In the genomic region with DNA sequence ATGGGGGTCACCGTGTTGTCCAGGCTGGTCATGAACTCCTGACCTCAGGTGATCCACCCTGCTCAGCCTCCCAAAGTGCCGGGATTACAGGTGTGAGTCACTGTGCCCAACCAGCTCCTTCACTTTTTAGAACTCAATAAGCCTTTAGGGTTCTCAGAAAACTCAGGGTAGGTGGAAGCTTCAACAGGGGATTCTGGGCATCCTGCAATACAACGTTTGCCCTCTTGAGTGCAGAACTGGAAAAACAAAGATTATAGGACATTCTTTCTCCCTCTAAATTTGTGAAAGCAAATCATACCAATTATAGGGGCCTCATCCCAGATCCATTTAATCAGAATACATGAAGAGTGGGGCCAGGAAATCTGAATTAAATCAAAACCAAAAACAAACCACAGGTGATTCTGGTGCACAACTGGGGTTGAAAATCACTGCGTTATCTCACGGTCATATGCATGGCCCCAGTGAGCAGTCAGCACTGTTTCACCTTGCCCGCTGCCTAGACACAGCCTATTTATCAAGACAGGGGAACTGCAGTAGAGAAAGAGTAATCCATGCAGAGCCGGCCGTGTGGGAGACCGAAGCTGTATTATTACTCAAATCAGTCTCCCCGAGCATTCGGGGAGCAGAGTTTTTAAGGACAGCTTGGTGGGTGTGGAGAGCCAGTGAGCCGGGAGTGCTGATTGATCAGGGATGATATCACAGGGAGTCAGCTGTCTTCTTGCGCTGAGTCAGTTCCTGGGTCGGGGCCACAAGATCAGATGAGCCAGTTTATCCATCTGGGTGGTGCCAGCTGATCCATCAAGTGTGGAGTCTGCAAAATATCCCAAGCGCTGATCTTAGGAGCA, we compare ENCODE assay signal across 2 cellular contexts.
A peak's percentile ranks its signal among the peaks of the same experiment; 100 is the strongest.
TF ChIP-seq lines count a peak whose summit lies in the region.

No MANE protein-coding gene starts in this region.

TF ChIP-seq in IMR-90, 13 proteins besides CTCF, POLR2A, EP300 and RAD21:
- TF ChIP-seq RCOR1 (IDR thresholded peaks at IDR 0.05; ENCODE audit: insufficient replicate concordance, low read length) (no peak), FOS (IDR thresholded peaks at IDR 0.05; ENCODE audit: low read depth, low read length) (0 out of 2 replicates have a peak, but pooled peaks have one; percentile 25), MXI1 (IDR thresholded peaks at IDR 0.05; ENCODE audit: borderline replicate concordance, low read depth, low read length) (no peak), CHD1 (IDR thresholded peaks at IDR 0.05; ENCODE audit: low read depth, low read length) (0 out of 2 replicates have a peak, but pooled peaks have one; percentile 33), CEBPB (IDR thresholded peaks at IDR 0.05; ENCODE audit: low read depth, low read length) (no peak), BHLHE40 (IDR thresholded peaks at IDR 0.05; ENCODE audit: low read depth, low read length) (no peak), NFE2L2 (IDR thresholded peaks at IDR 0.05; ENCODE audit: low read depth, low read length) (no peak), RFX5 (IDR thresholded peaks at IDR 0.05; ENCODE audit: low read depth, low read length) (no peak), MAFK (IDR thresholded peaks at IDR 0.05; ENCODE audit: low read depth, low read length) (no peak), SMC3 (IDR thresholded peaks at IDR 0.05; ENCODE audit: low read depth, low read length) (0 out of 2 replicates have a peak, but pooled peaks have one; percentile 12)
- TF ChIP-seq, protein P1, sequence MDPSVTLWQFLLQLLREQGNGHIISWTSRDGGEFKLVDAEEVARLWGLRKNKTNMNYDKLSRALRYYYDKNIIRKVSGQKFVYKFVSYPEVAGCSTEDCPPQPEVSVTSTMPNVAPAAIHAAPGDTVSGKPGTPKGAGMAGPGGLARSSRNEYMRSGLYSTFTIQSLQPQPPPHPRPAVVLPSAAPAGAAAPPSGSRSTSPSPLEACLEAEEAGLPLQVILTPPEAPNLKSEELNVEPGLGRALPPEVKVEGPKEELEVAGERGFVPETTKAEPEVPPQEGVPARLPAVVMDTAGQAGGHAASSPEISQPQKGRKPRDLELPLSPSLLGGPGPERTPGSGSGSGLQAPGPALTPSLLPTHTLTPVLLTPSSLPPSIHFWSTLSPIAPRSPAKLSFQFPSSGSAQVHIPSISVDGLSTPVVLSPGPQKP (IDR thresholded peaks at IDR 0.05; ENCODE audit: borderline replicate concordance, low read depth, low read length): no peak
- TF ChIP-seq, protein P2, sequence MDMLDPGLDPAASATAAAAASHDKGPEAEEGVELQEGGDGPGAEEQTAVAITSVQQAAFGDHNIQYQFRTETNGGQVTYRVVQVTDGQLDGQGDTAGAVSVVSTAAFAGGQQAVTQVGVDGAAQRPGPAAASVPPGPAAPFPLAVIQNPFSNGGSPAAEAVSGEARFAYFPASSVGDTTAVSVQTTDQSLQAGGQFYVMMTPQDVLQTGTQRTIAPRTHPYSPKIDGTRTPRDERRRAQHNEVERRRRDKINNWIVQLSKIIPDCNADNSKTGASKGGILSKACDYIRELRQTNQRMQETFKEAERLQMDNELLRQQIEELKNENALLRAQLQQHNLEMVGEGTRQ (IDR thresholded peaks at IDR 0.05; ENCODE audit: low read depth, low read length): peak; percentile 4; the same call in 1 of the 2 replicates

TF ChIP-seq in HepG2, 621 proteins besides CTCF, POLR2A, EP300 and RAD21:
- TF ChIP-seq NBN (conservative IDR thresholded peaks at IDR 0.05): no peak
- TF ChIP-seq, protein P3, sequence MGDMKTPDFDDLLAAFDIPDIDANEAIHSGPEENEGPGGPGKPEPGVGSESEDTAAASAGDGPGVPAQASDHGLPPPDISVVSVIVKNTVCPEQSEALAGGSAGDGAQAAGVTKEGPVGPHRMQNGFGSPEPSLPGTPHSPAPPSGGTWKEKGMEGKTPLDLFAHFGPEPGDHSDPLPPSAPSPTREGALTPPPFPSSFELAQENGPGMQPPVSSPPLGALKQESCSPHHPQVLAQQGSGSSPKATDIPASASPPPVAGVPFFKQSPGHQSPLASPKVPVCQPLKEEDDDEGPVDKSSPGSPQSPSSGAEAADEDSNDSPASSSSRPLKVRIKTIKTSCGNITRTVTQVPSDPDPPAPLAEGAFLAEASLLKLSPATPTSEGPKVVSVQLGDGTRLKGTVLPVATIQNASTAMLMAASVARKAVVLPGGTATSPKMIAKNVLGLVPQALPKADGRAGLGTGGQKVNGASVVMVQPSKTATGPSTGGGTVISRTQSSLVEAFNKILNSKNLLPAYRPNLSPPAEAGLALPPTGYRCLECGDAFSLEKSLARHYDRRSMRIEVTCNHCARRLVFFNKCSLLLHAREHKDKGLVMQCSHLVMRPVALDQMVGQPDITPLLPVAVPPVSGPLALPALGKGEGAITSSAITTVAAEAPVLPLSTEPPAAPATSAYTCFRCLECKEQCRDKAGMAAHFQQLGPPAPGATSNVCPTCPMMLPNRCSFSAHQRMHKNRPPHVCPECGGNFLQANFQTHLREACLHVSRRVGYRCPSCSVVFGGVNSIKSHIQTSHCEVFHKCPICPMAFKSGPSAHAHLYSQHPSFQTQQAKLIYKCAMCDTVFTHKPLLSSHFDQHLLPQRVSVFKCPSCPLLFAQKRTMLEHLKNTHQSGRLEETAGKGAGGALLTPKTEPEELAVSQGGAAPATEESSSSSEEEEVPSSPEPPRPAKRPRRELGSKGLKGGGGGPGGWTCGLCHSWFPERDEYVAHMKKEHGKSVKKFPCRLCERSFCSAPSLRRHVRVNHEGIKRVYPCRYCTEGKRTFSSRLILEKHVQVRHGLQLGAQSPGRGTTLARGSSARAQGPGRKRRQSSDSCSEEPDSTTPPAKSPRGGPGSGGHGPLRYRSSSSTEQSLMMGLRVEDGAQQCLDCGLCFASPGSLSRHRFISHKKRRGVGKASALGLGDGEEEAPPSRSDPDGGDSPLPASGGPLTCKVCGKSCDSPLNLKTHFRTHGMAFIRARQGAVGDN (CRISPR knock-in tag; IDR thresholded peaks at IDR 0.05): no peak
- TF ChIP-seq PHF8 (CRISPR knock-in tag; IDR thresholded peaks at IDR 0.05): no peak
- TF ChIP-seq, protein P4, sequence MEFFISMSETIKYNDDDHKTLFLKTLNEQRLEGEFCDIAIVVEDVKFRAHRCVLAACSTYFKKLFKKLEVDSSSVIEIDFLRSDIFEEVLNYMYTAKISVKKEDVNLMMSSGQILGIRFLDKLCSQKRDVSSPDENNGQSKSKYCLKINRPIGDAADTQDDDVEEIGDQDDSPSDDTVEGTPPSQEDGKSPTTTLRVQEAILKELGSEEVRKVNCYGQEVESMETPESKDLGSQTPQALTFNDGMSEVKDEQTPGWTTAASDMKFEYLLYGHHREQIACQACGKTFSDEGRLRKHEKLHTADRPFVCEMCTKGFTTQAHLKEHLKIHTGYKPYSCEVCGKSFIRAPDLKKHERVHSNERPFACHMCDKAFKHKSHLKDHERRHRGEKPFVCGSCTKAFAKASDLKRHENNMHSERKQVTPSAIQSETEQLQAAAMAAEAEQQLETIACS (CRISPR knock-in tag; IDR thresholded peaks at IDR 0.05): no peak
- TF ChIP-seq GATAD2A (CRISPR knock-in tag; IDR thresholded peaks at IDR 0.05): no peak
- TF ChIP-seq ADNP (CRISPR knock-in tag; IDR thresholded peaks at IDR 0.05): no peak
TF ChIP-seq in HepG2: peak in this region for 0.
